In genomic region chr6:145483191-145483996, GRCh38 we compare ENCODE assay signal across 18 cellular contexts.
DNase-seq lines count a peak whose midpoint lies in the region; ATAC-seq and TF ChIP-seq lines count a peak whose summit lies in the region.
"Had no signal": no experiment of that assay in that cellular context is flagged by ENCODE, and none has a peak within 500 bp of the region (broad histone marks: within the 10 kb centered on the region; RNA-seq: fewer than 3 reads in every experiment).

No MANE protein-coding gene starts in this region.

- no peak overlapping the region for H3K4me2 ChIP-seq in neural progenitor cell

- no peak overlapping the region for H3K27ac Mint-ChIP-seq in neural progenitor cell
- H3K27ac Mint-ChIP-seq: activated CD4-positive, alpha-beta T cell treated with anti-CD3 and anti-CD28 coated beads for 36 hours; activated naive CD8-positive, alpha-beta T cell; CD4-positive, CD25-positive, alpha-beta regulatory T cell; naive thymus-derived CD4-positive, alpha-beta T cell; T-helper 1 cell treated with Interleukin-12 subunit alpha and Interleukin-12 subunit beta and Interleukin-4 antibody, amounts not matched to agents 30 μg/mL and 1 μg/mL, for 36 hours had no signal

- DNase-seq in HT1080 (ENCODE audit: low read depth): peak; percentile 86
- peak; percentile 20 to 58 for DNase-seq in SW 1271 (lab: John Stamatoyannopoulos, UW)
- peak; percentile 90 to 96 for DNase-seq in foreskin keratinocyte
- no peak for DNase-seq in upper lobe of right lung
- DNase-seq in neural progenitor cell (ENCODE audit: low spot score): no peak
- DNase-seq in brain microvascular endothelial cell: no peak
- DNase-seq: activated CD4-positive, alpha-beta T cell treated with anti-CD3 and anti-CD28 coated beads for 36 hours; activated T-cell treated with anti-CD3 and anti-CD28 coated beads for 4 hours; CD4-positive, CD25-positive, alpha-beta regulatory T cell; cerebellar nuclear complex; GDM1; hippocampal formation; naive thymus-derived CD4-positive, alpha-beta T cell; stimulated activated CD4-positive, alpha-beta T cell treated with anti-CD3 and anti-CD28 coated beads, Interleukin-1b, Interleukin-23, amount 100 ng/mL, for 48 hours had no signal

- H3K4me1 Mint-ChIP-seq in neural progenitor cell: peaks cover 21% of the 10 kb centered on the region
- H3K4me1 Mint-ChIP-seq: activated CD4-positive, alpha-beta T cell treated with anti-CD3 and anti-CD28 coated beads for 36 hours; CD4-positive, CD25-positive, alpha-beta regulatory T cell; naive thymus-derived CD4-positive, alpha-beta T cell had no signal

- H4K20me1 ChIP-seq in neural progenitor cell (ENCODE audit: low read depth): no peaks in the 10 kb centered on the region

- intact Hi-C loops in upper lobe of right lung (cut with DNase I): no loop called here

- H3K9ac ChIP-seq in neural progenitor cell: no peak overlapping the region

- in situ Hi-C loops in brain microvascular endothelial cell (cut with HindIII; ENCODE audit: low pct_ligation_motif_present, low sequenced_read_pairs): no loop called here

- peaks cover 17% of the 10 kb centered on the region for H3K4me1 ChIP-seq in foreskin keratinocyte
- no peaks in the 10 kb centered on the region for H3K4me1 ChIP-seq in upper lobe of right lung
- no peaks in the 10 kb centered on the region for H3K4me1 ChIP-seq in neural progenitor cell

- no peaks in the 10 kb centered on the region for H3K36me3 Mint-ChIP-seq in neural progenitor cell
- H3K36me3 Mint-ChIP-seq: activated naive CD8-positive, alpha-beta T cell; CD4-positive, CD25-positive, alpha-beta regulatory T cell; naive thymus-derived CD4-positive, alpha-beta T cell had no signal

- no peaks in the 10 kb centered on the region for H3K27me3 ChIP-seq in foreskin keratinocyte
- no peaks in the 10 kb centered on the region for H3K27me3 ChIP-seq in upper lobe of right lung
- no peaks in the 10 kb centered on the region for H3K27me3 ChIP-seq in neural progenitor cell
- no peaks in the 10 kb centered on the region for H3K27me3 ChIP-seq in brain microvascular endothelial cell (replicated peaks)

- no peaks in the 10 kb centered on the region for H3K27me3 Mint-ChIP-seq in neural progenitor cell (ENCODE audit: insufficient read depth, low read depth)
- H3K27me3 Mint-ChIP-seq: activated naive CD8-positive, alpha-beta T cell; CD4-positive, CD25-positive, alpha-beta regulatory T cell; naive thymus-derived CD4-positive, alpha-beta T cell had no signal

- no peak for TF ChIP-seq CTCF in foreskin keratinocyte (conservative IDR thresholded peaks at IDR 0.05)
- no peak for TF ChIP-seq CTCF in upper lobe of right lung (IDR thresholded peaks at IDR 0.05)
- no peak for TF ChIP-seq CTCF in neural progenitor cell (IDR thresholded peaks at IDR 0.05)
- no peak for TF ChIP-seq CTCF in brain microvascular endothelial cell (IDR thresholded peaks at IDR 0.05; ENCODE audit: low read depth, low read length, missing control alignments)

- no peaks in the 10 kb centered on the region for H3K79me2 ChIP-seq in neural progenitor cell (ENCODE audit: low read depth)

- H3K4me3 ChIP-seq in upper lobe of right lung (no peak overlapping the region), neural progenitor cell (no peak overlapping the region), brain microvascular endothelial cell (ENCODE audit: low read depth, low read length) (no peak overlapping the region)
- H3K4me3 ChIP-seq: thoracic aorta had no signal

- H2AFZ ChIP-seq in neural progenitor cell (replicated peaks): no peak overlapping the region

- H3K9me3 Mint-ChIP-seq in neural progenitor cell: no peaks in the 10 kb centered on the region
- H3K9me3 Mint-ChIP-seq: T-helper 1 cell treated with Interleukin-12 subunit alpha and Interleukin-12 subunit beta and Interleukin-4 antibody, amounts not matched to agents 30 μg/mL and 1 μg/mL, for 36 hours had no signal

- H3K27ac ChIP-seq in foreskin keratinocyte (no peak overlapping the region), upper lobe of right lung (no peak overlapping the region), neural progenitor cell (no peak overlapping the region), brain microvascular endothelial cell (no peak overlapping the region)
- H3K27ac ChIP-seq: thoracic aorta had no signal

- no peak overlapping the region for H3K4me3 Mint-ChIP-seq in neural progenitor cell
- H3K4me3 Mint-ChIP-seq: activated CD4-positive, alpha-beta T cell treated with anti-CD3 and anti-CD28 coated beads for 36 hours; activated naive CD8-positive, alpha-beta T cell; CD4-positive, CD25-positive, alpha-beta regulatory T cell; naive thymus-derived CD4-positive, alpha-beta T cell; T-helper 1 cell treated with Interleukin-12 subunit alpha and Interleukin-12 subunit beta and Interleukin-4 antibody, amounts not matched to agents 30 μg/mL and 1 μg/mL, for 36 hours had no signal

- H3K36me3 ChIP-seq in upper lobe of right lung (no peaks in the 10 kb centered on the region), neural progenitor cell (no peaks in the 10 kb centered on the region), brain microvascular endothelial cell (replicated peaks) (no peaks in the 10 kb centered on the region)
- H3K36me3 ChIP-seq: thoracic aorta had no signal

- peak; percentile 99 for ATAC-seq in foreskin keratinocyte
- ATAC-seq in upper lobe of right lung: peak; percentile 57
- ATAC-seq in HG02571 (IDR thresholded peaks at IDR 0.05; ENCODE audit: unreplicated experiment): no peak
- ATAC-seq: activated CD4-positive, alpha-beta T cell treated with anti-CD3 and anti-CD28 coated beads for 36 hours; naive thymus-derived CD4-positive, alpha-beta T cell had no signal

- no peaks in the 10 kb centered on the region for H3F3A ChIP-seq in neural progenitor cell (ENCODE audit: low read depth)

- H3K9me3 ChIP-seq in upper lobe of right lung (peaks cover 7% of the 10 kb centered on the region), neural progenitor cell (ENCODE audit: low read depth) (peaks cover under 1% of the 10 kb centered on the region)

Comparison
In these comparisons a context has a peak if more than half of its experiments do, and no peak if none do; other contexts are left out.
1. DNase-seq: peak in HT1080 (single experiment), SW 1271 (2 of 2) and foreskin keratinocyte (2 of 2); none in upper lobe of right lung (single experiment), neural progenitor cell (single experiment) and brain microvascular endothelial cell (single experiment).